In genomic region chr11:59174664-59175033, GRCh38 we compare ENCODE assay signal across 13 cellular contexts. TPM values are rescaled to one million over a fixed set of nuclear protein-coding genes. Genes with fewer than 3 reads are reported as not detected.
DNase-seq lines count a peak whose midpoint lies in the region; ATAC-seq and TF ChIP-seq lines count a peak whose summit lies in the region.
"Had no signal": no experiment of that assay in that cellular context is flagged by ENCODE, and none has a peak within 500 bp of the region (broad histone marks: within the 10 kb centered on the region; RNA-seq: fewer than 3 reads in every experiment).

No MANE protein-coding gene starts in this region.

- H3K27me3 ChIP-seq in HUES6 (ENCODE audit: control insufficient read depth, insufficient read depth, low read length): peaks cover 9% of the 10 kb centered on the region

- peak overlapping the region; percentile 96; the same call in 1 of the 2 replicates for H3K4me3 ChIP-seq in HUES6 (ENCODE audit: low read depth, low read length)

- H3K36me3 Mint-ChIP-seq in mesothelial cell of epicardium: peaks cover 14% of the 10 kb centered on the region

- ATAC-seq in GM18498 (IDR thresholded peaks at IDR 0.05; ENCODE audit: unreplicated experiment) (no peak), HG03565 (IDR thresholded peaks at IDR 0.05; ENCODE audit: unreplicated experiment) (no peak)
- ATAC-seq in stimulated activated naive CD8-positive, alpha-beta T cell treated with anti-CD3 and anti-CD28 coated beads, Interleukin-15, Interleukin-2, amounts not matched to agents 100 U/mL and 50 U/mL, for 24 hours: no peak

- no peaks in the 10 kb centered on the region for H3K9me3 ChIP-seq in HUES6 (ENCODE audit: control insufficient read depth, insufficient read depth, low read depth, low read length)

- in situ Hi-C loops in ACHN (cut with HindIII; ENCODE audit: low pct_ligation_motif_present, low pct_unique_long_range_greater_than_20kb, low sequenced_read_pairs): no loop called here

- H3K4me3 Mint-ChIP-seq in mesothelial cell of epicardium: peak overlapping the region; percentile 92

- no peaks in the 10 kb centered on the region for H3K36me3 ChIP-seq in HUES6 (ENCODE audit: control insufficient read depth, insufficient read depth, low read length)

- H3K27me3 Mint-ChIP-seq in mesothelial cell of epicardium (ENCODE audit: low read depth): no peaks in the 10 kb centered on the region

- no peak for TF ChIP-seq CTCF in mesothelial cell of epicardium (IDR thresholded peaks at IDR 0.05; ENCODE audit: unreplicated experiment)

- peaks cover 42% of the 10 kb centered on the region for H3K4me1 Mint-ChIP-seq in mesothelial cell of epicardium

- H3K27ac Mint-ChIP-seq in mesothelial cell of epicardium: peak overlapping the region; percentile 96

- H3K9ac ChIP-seq in HUES6 (ENCODE audit: low read length): peak overlapping the region; percentile 23

- peaks cover 28% of the 10 kb centered on the region for H3K4me1 ChIP-seq in HUES6 (ENCODE audit: control insufficient read depth, insufficient read depth, low read length)

- no peak overlapping the region for H3K27ac ChIP-seq in HUES6 (ENCODE audit: low read depth, low read length)
- H3K27ac ChIP-seq in cingulate gyrus (ENCODE audit: low read depth, low read length): peak overlapping the region; percentile 0

- H3K9me3 Mint-ChIP-seq in mesothelial cell of epicardium: no peaks in the 10 kb centered on the region

- DNase-seq in ACHN (peak; percentile 2), mesothelial cell of epicardium (ENCODE audit: low spot score in 2 of 2, unreplicated experiment in 2 of 2) (no peak)
- DNase-seq in stimulated activated CD4-positive, alpha-beta T cell treated with anti-CD3 and anti-CD28 coated beads, Interleukin-2, amount 100 ng/mL, for 24 hours: no peak
- no peak for DNase-seq in stimulated activated naive CD8-positive, alpha-beta T cell treated with anti-CD3 and anti-CD28 coated beads, Interleukin-15, Interleukin-2, amounts not matched to agents 100 U/mL and 50 U/mL, for 24 hours
- DNase-seq: effector CD4-positive, alpha-beta T cell; NCI-H510A; stimulated activated CD8-positive, alpha-beta memory T cell treated with anti-CD3 and anti-CD28 coated beads, Interleukin-4, amount 100 ng/mL, for 48 hours had no signal

RNA-seq across cellular contexts. Expression of gene DTX4, which starts 2.7 kb away (rescaled TPM):
- total RNA-seq in mesothelial cell of epicardium: 37.7 to 42.3 TPM (median 39.4 TPM) in 3 replicates

RNA-seq across cellular contexts. Expression of gene FAM111A, which starts 32.0 kb away (rescaled TPM):
- 40.5 to 41.7 TPM (median 40.8 TPM) in 3 replicates for total RNA-seq in mesothelial cell of epicardium

RNA-seq across cellular contexts. Expression of gene MPEG1, which starts 38.1 kb away (rescaled TPM):
- total RNA-seq in mesothelial cell of epicardium: not detected in 3 replicates
- total RNA-seq: activated CD8-positive, alpha-beta memory T cell treated with anti-CD3 and anti-CD28 coated beads for 36 hours; myocyte had no signal
